1 cellular context compared by ENCODE assay signal in the genomic region with DNA sequence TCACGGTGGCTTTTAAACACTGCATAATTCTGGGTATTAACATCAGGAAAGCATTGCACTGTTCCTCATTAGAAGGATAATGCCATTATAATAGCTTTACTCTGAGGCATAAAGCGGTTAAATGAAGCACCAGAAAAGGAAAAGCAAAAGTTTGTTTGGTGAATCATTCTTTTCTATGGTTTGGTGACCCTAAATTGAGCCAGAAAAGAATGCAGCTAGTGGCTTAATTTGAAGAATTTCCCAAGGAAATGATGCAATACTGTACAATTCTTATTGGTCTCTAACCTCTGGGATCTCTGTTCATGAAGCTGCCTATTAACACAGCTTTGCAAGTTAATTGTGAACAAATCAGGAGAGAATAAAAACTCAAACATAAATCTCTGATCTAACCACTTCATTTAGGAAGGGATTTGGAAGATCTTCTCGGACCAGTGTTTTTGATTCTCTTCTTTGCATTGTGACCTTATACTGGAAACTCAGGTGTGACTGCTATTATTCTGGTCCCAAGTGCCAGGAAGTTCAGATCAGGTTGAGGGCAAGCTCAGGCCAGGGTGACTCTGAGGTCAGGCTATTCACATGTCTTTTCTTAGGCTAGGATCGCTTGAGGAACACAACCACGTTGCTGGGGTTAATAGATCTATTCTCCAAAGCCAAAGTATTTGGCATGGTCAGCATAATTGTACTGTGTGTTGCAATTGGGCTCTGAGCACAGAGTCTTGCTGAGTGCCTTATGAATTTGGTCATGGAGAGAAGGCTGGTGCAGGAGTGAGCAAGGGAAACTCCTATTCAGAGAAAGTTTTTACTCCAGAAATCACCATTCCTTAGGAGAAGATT.
TF ChIP-seq lines count a peak whose summit lies in the region.

No MANE protein-coding gene starts in this region.

TF ChIP-seq in K562, 482 proteins besides CTCF, POLR2A, EP300 and RAD21 (continued from another document and continues in another):
- TF ChIP-seq, protein P1, sequence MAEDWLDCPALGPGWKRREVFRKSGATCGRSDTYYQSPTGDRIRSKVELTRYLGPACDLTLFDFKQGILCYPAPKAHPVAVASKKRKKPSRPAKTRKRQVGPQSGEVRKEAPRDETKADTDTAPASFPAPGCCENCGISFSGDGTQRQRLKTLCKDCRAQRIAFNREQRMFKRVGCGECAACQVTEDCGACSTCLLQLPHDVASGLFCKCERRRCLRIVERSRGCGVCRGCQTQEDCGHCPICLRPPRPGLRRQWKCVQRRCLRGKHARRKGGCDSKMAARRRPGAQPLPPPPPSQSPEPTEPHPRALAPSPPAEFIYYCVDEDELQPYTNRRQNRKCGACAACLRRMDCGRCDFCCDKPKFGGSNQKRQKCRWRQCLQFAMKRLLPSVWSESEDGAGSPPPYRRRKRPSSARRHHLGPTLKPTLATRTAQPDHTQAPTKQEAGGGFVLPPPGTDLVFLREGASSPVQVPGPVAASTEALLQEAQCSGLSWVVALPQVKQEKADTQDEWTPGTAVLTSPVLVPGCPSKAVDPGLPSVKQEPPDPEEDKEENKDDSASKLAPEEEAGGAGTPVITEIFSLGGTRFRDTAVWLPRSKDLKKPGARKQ (CRISPR knock-in tag; IDR thresholded peaks at IDR 0.05) = no peak
- TF ChIP-seq JUN (IDR thresholded peaks at IDR 0.05; ENCODE audit: borderline replicate concordance, low read depth, low read length) = no peak
- no peak for TF ChIP-seq JUN (CRISPR knock-in tag; IDR thresholded peaks at IDR 0.05; ENCODE audit: borderline replicate concordance)
- TF ChIP-seq, protein P2, sequence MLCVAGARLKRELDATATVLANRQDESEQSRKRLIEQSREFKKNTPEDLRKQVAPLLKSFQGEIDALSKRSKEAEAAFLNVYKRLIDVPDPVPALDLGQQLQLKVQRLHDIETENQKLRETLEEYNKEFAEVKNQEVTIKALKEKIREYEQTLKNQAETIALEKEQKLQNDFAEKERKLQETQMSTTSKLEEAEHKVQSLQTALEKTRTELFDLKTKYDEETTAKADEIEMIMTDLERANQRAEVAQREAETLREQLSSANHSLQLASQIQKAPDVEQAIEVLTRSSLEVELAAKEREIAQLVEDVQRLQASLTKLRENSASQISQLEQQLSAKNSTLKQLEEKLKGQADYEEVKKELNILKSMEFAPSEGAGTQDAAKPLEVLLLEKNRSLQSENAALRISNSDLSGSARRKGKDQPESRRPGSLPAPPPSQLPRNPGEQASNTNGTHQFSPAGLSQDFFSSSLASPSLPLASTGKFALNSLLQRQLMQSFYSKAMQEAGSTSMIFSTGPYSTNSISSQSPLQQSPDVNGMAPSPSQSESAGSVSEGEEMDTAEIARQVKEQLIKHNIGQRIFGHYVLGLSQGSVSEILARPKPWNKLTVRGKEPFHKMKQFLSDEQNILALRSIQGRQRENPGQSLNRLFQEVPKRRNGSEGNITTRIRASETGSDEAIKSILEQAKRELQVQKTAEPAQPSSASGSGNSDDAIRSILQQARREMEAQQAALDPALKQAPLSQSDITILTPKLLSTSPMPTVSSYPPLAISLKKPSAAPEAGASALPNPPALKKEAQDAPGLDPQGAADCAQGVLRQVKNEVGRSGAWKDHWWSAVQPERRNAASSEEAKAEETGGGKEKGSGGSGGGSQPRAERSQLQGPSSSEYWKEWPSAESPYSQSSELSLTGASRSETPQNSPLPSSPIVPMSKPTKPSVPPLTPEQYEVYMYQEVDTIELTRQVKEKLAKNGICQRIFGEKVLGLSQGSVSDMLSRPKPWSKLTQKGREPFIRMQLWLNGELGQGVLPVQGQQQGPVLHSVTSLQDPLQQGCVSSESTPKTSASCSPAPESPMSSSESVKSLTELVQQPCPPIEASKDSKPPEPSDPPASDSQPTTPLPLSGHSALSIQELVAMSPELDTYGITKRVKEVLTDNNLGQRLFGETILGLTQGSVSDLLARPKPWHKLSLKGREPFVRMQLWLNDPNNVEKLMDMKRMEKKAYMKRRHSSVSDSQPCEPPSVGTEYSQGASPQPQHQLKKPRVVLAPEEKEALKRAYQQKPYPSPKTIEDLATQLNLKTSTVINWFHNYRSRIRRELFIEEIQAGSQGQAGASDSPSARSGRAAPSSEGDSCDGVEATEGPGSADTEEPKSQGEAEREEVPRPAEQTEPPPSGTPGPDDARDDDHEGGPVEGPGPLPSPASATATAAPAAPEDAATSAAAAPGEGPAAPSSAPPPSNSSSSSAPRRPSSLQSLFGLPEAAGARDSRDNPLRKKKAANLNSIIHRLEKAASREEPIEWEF (CRISPR knock-in tag; IDR thresholded peaks at IDR 0.05) = no peak
- TF ChIP-seq ZNF584 (CRISPR knock-in tag; IDR thresholded peaks at IDR 0.05; ENCODE audit: low read depth) = peak; percentile 93
- TF ChIP-seq, protein P3, sequence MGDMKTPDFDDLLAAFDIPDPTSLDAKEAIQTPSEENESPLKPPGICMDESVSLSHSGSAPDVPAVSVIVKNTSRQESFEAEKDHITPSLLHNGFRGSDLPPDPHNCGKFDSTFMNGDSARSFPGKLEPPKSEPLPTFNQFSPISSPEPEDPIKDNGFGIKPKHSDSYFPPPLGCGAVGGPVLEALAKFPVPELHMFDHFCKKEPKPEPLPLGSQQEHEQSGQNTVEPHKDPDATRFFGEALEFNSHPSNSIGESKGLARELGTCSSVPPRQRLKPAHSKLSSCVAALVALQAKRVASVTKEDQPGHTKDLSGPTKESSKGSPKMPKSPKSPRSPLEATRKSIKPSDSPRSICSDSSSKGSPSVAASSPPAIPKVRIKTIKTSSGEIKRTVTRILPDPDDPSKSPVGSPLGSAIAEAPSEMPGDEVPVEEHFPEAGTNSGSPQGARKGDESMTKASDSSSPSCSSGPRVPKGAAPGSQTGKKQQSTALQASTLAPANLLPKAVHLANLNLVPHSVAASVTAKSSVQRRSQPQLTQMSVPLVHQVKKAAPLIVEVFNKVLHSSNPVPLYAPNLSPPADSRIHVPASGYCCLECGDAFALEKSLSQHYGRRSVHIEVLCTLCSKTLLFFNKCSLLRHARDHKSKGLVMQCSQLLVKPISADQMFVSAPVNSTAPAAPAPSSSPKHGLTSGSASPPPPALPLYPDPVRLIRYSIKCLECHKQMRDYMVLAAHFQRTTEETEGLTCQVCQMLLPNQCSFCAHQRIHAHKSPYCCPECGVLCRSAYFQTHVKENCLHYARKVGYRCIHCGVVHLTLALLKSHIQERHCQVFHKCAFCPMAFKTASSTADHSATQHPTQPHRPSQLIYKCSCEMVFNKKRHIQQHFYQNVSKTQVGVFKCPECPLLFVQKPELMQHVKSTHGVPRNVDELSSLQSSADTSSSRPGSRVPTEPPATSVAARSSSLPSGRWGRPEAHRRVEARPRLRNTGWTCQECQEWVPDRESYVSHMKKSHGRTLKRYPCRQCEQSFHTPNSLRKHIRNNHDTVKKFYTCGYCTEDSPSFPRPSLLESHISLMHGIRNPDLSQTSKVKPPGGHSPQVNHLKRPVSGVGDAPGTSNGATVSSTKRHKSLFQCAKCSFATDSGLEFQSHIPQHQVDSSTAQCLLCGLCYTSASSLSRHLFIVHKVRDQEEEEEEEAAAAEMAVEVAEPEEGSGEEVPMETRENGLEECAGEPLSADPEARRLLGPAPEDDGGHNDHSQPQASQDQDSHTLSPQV (IDR thresholded peaks at IDR 0.05) = peak; percentile 27; the same call in 1 of the 2 replicates
- TF ChIP-seq ARNT (IDR thresholded peaks at IDR 0.05) = no peak
- no peak for TF ChIP-seq CBX8 (IDR thresholded peaks at IDR 0.05; ENCODE audit: borderline replicate concordance, extremely low read depth, low read depth, low read length, poor library complexity, severe bottlenecking)
- TF ChIP-seq XRCC5 (IDR thresholded peaks at IDR 0.05; ENCODE audit: low read depth, low read length) = no peak
- no peak for TF ChIP-seq RFX5 (IDR thresholded peaks at IDR 0.05; ENCODE audit: low read depth, low read length)
- TF ChIP-seq, protein P4, sequence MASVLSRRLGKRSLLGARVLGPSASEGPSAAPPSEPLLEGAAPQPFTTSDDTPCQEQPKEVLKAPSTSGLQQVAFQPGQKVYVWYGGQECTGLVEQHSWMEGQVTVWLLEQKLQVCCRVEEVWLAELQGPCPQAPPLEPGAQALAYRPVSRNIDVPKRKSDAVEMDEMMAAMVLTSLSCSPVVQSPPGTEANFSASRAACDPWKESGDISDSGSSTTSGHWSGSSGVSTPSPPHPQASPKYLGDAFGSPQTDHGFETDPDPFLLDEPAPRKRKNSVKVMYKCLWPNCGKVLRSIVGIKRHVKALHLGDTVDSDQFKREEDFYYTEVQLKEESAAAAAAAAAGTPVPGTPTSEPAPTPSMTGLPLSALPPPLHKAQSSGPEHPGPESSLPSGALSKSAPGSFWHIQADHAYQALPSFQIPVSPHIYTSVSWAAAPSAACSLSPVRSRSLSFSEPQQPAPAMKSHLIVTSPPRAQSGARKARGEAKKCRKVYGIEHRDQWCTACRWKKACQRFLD (CRISPR knock-in tag; IDR thresholded peaks at IDR 0.05) = 0 out of 2 replicates have a peak, but pooled peaks have one; percentile 53
- TF ChIP-seq ZNF282 (CRISPR knock-in tag; IDR thresholded peaks at IDR 0.05) = no peak
- 0 out of 2 replicates have a peak, but pooled peaks have one; percentile 57 for TF ChIP-seq NFRKB (IDR thresholded peaks at IDR 0.05; ENCODE audit: low read depth)
- TF ChIP-seq ZNF717 (CRISPR knock-in tag; IDR thresholded peaks at IDR 0.05) = no peak
- TF ChIP-seq MAZ (CRISPR knock-in tag; conservative IDR thresholded peaks at IDR 0.05 in 1 of 2, IDR thresholded peaks at IDR 0.05 in 1 of 2) = no peak
- no peak for TF ChIP-seq ZKSCAN8 (CRISPR knock-in tag; IDR thresholded peaks at IDR 0.05)
- TF ChIP-seq L3MBTL2 (IDR thresholded peaks at IDR 0.05) = peak; percentile 70
- no peak for TF ChIP-seq ARID2 (IDR thresholded peaks at IDR 0.05)
- TF ChIP-seq ZNF146 (CRISPR knock-in tag; IDR thresholded peaks at IDR 0.05; ENCODE audit: unreplicated experiment) = no peak
- TF ChIP-seq, protein P5, sequence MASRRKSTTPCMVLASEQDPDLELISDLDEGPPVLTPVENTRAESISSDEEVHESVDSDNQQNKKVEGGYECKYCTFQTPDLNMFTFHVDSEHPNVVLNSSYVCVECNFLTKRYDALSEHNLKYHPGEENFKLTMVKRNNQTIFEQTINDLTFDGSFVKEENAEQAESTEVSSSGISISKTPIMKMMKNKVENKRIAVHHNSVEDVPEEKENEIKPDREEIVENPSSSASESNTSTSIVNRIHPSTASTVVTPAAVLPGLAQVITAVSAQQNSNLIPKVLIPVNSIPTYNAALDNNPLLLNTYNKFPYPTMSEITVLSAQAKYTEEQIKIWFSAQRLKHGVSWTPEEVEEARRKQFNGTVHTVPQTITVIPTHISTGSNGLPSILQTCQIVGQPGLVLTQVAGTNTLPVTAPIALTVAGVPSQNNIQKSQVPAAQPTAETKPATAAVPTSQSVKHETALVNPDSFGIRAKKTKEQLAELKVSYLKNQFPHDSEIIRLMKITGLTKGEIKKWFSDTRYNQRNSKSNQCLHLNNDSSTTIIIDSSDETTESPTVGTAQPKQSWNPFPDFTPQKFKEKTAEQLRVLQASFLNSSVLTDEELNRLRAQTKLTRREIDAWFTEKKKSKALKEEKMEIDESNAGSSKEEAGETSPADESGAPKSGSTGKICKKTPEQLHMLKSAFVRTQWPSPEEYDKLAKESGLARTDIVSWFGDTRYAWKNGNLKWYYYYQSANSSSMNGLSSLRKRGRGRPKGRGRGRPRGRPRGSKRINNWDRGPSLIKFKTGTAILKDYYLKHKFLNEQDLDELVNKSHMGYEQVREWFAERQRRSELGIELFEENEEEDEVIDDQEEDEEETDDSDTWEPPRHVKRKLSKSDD (conservative IDR thresholded peaks at IDR 0.05; ENCODE audit: low read length) = no peak
- TF ChIP-seq, protein P6, sequence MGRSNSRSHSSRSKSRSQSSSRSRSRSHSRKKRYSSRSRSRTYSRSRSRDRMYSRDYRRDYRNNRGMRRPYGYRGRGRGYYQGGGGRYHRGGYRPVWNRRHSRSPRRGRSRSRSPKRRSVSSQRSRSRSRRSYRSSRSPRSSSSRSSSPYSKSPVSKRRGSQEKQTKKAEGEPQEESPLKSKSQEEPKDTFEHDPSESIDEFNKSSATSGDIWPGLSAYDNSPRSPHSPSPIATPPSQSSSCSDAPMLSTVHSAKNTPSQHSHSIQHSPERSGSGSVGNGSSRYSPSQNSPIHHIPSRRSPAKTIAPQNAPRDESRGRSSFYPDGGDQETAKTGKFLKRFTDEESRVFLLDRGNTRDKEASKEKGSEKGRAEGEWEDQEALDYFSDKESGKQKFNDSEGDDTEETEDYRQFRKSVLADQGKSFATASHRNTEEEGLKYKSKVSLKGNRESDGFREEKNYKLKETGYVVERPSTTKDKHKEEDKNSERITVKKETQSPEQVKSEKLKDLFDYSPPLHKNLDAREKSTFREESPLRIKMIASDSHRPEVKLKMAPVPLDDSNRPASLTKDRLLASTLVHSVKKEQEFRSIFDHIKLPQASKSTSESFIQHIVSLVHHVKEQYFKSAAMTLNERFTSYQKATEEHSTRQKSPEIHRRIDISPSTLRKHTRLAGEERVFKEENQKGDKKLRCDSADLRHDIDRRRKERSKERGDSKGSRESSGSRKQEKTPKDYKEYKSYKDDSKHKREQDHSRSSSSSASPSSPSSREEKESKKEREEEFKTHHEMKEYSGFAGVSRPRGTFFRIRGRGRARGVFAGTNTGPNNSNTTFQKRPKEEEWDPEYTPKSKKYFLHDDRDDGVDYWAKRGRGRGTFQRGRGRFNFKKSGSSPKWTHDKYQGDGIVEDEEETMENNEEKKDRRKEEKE (IDR thresholded peaks at IDR 0.05; ENCODE audit: borderline replicate concordance in 1 of 2, control insufficient read depth in 1 of 2, low read depth in 2 of 2, low read length in 1 of 2) = no peak
- TF ChIP-seq, protein P7, sequence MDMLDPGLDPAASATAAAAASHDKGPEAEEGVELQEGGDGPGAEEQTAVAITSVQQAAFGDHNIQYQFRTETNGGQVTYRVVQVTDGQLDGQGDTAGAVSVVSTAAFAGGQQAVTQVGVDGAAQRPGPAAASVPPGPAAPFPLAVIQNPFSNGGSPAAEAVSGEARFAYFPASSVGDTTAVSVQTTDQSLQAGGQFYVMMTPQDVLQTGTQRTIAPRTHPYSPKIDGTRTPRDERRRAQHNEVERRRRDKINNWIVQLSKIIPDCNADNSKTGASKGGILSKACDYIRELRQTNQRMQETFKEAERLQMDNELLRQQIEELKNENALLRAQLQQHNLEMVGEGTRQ (CRISPR knock-in tag; IDR thresholded peaks at IDR 0.05) = no peak
- TF ChIP-seq, protein P8, sequence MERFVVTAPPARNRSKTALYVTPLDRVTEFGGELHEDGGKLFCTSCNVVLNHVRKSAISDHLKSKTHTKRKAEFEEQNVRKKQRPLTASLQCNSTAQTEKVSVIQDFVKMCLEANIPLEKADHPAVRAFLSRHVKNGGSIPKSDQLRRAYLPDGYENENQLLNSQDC (CRISPR knock-in tag; IDR thresholded peaks at IDR 0.05) = no peak
- no peak for TF ChIP-seq SMARCC2 (IDR thresholded peaks at IDR 0.05; ENCODE audit: low read depth)
- peak; percentile 76 for TF ChIP-seq BRD9 (IDR thresholded peaks at IDR 0.05; ENCODE audit: low read depth, partially characterized antibody)
- no peak for TF ChIP-seq ZNF12 (CRISPR knock-in tag; IDR thresholded peaks at IDR 0.05)
- TF ChIP-seq, protein P9, sequence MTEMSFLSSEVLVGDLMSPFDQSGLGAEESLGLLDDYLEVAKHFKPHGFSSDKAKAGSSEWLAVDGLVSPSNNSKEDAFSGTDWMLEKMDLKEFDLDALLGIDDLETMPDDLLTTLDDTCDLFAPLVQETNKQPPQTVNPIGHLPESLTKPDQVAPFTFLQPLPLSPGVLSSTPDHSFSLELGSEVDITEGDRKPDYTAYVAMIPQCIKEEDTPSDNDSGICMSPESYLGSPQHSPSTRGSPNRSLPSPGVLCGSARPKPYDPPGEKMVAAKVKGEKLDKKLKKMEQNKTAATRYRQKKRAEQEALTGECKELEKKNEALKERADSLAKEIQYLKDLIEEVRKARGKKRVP (CRISPR knock-in tag; IDR thresholded peaks at IDR 0.05) = peak; percentile 95
- TF ChIP-seq NR2C1 (IDR thresholded peaks at IDR 0.05) = no peak
- TF ChIP-seq NR2C1 (tag; IDR thresholded peaks at IDR 0.05) = no peak; the same call in 1 of the 2 replicates
- TF ChIP-seq FOXJ2 (tag; IDR thresholded peaks at IDR 0.05) = no peak
- no peak for TF ChIP-seq ETV5 (CRISPR knock-in tag; IDR thresholded peaks at IDR 0.05; ENCODE audit: low read depth)
- no peak for TF ChIP-seq CSDE1 (IDR thresholded peaks at IDR 0.05)
